In the genomic region with DNA sequence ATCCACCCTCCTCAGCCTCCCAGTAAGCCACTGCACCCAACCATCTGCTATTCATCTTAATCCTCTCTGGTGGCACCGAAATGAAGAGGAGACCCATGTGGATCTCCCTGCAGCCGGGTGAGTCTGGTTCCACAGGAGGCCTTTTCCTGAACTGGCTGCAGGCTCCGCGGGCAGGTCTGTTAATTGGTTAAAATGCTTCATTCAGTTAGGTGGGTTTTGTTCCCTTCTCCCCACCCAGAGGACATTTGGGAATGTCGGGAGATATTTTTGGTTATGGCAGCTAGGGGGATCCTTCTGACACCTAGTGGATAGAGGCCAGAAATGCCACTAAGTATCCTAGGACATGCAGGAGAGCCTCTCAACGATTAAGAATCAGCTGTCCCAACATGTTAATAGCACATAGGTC, we compare ENCODE assay signal across 9 cellular contexts. TPM values are rescaled to one million over a fixed set of nuclear protein-coding genes. Genes with fewer than 3 reads are reported as not detected.
A peak's percentile ranks its signal among the peaks of the same experiment; 100 is the strongest.
DNase-seq lines count a peak whose midpoint lies in the region; ATAC-seq and TF ChIP-seq lines count a peak whose summit lies in the region.
"Had no signal": no experiment of that assay in that cellular context is flagged by ENCODE, and none has a peak within 500 bp of the region (broad histone marks: within the 10 kb centered on the region; RNA-seq: fewer than 3 reads in every experiment).

No MANE protein-coding gene starts in this region.

- no peak for TF ChIP-seq EP300 in transverse colon (IDR thresholded peaks at IDR 0.05; ENCODE audit: low read depth)

- no peaks in the 10 kb centered on the region for H3K9me2 ChIP-seq in Loucy (replicated peaks; ENCODE audit: low read depth, low read length)

- DNase-seq in Daoy (ENCODE audit: low read depth) (peak; percentile 29), iris pigment epithelial cell (ENCODE audit: low read depth) (peak; percentile 35), transverse colon (no peak), NCI-H1436 treated with DMSO at 0.1 percent for 48 hours (lab: John Stamatoyannopoulos, UW) (no peak), OCI-M2 (lab: John Stamatoyannopoulos, UW; ENCODE audit: unreplicated experiment) (no peak)

- intact Hi-C loops in transverse colon (cut with DNase I; ENCODE audit: low total_unique reads): no loop called here

- in situ Hi-C loops in transverse colon (cut with MboI; ENCODE audit: low pct_ligation_motif_present in 1 of 4, low pct_unique_long_range_greater_than_20kb in 1 of 4, low sequenced_read_pairs in 3 of 4): no loop called here

- H3K4me1 ChIP-seq in Loucy (ENCODE audit: insufficient read depth, low read length, poor library complexity, severe bottlenecking) (no peaks in the 10 kb centered on the region), transverse colon (peaks cover 0 to 6% (median 0%) of the 10 kb centered on the region in 4 donors)

- H3K27me3 ChIP-seq in Loucy (ENCODE audit: insufficient read depth, low read length, poor library complexity, severe bottlenecking) (no peaks in the 10 kb centered on the region), transverse colon (no peaks in the 10 kb centered on the region)

- no peak overlapping the region for H3K4me3 ChIP-seq in Loucy (ENCODE audit: low read length, poor library complexity, severe bottlenecking)
- no peak overlapping the region for H3K4me3 ChIP-seq in WI38 (ENCODE audit: low read depth, low read length)
- H3K4me3 ChIP-seq in transverse colon: no peak overlapping the region

- TF ChIP-seq CTCF in Loucy (conservative IDR thresholded peaks at IDR 0.05; ENCODE audit: low read length): peak; percentile 81
- peak; percentile 69 for TF ChIP-seq CTCF in WI38 (IDR thresholded peaks at IDR 0.05; ENCODE audit: low read depth, low read length)
- TF ChIP-seq CTCF in transverse colon (IDR thresholded peaks at IDR 0.05): peak; percentile 44 to 58 (median 48)

- H3K27ac ChIP-seq in transverse colon: no peak overlapping the region

- WGBS in transverse colon (ENCODE audit: low coverage in 1 of 2), 2 donors: 43% methylated on average over 6 of the region's 6 CpGs; no CpG with 5 or more reads in 1 of the 2 donors

- H3K9me3 ChIP-seq in Loucy (ENCODE audit: insufficient read depth, low read depth, low read length) (no peaks in the 10 kb centered on the region), transverse colon (no peaks in the 10 kb centered on the region)

- H3K79me2 ChIP-seq in Loucy (ENCODE audit: insufficient read depth, low read length): no peaks in the 10 kb centered on the region

- peak overlapping the region; percentile 87; the same call in 1 of the 2 replicates for H2AFZ ChIP-seq in Loucy (ENCODE audit: low read length)

- no peaks in the 10 kb centered on the region for H3F3A ChIP-seq in Loucy (ENCODE audit: low read depth)

- H3K36me3 ChIP-seq in Loucy (ENCODE audit: insufficient read depth, low read length): no peaks in the 10 kb centered on the region
- no peaks in the 10 kb centered on the region for H3K36me3 ChIP-seq in transverse colon

- no peak overlapping the region for H3K4me2 ChIP-seq in Loucy (ENCODE audit: low read depth, low read length, poor library complexity, severe bottlenecking)

- no peak for ATAC-seq in HG03097 (IDR thresholded peaks at IDR 0.05; ENCODE audit: low FRiP score, unreplicated experiment)

- no peak for TF ChIP-seq POLR2A in transverse colon (IDR thresholded peaks at IDR 0.05)

- no peak overlapping the region for H3K9ac ChIP-seq in Loucy (ENCODE audit: low read depth, low read length, poor library complexity, severe bottlenecking)

- H4K20me1 ChIP-seq in Loucy (ENCODE audit: insufficient read depth, low read length, poor library complexity, severe bottlenecking): no peaks in the 10 kb centered on the region

RNA-seq across cellular contexts. Expression of a gene that starts 16.7 kb away (rescaled TPM):
- 0.11 TPM in 1 of 2 replicates, not detected in the other for total RNA-seq in Daoy (2014; rRNA removed; shearing (Covaris generic))
- 1 to 10 TPM in 3 of 4 donors, not detected in 1; 3.0 to 8.2 (median 3.8) TPM for total RNA-seq in transverse colon

RNA-seq across cellular contexts. Expression of a gene that starts 48.9 kb away (rescaled TPM):
- total RNA-seq in Daoy (2014; rRNA removed; shearing (Covaris generic)): not detected in 2 replicates
- 1,000 to 10,000 TPM in 1 of 4 donors, 100 to 1,000 TPM in 1, 10 to 100 TPM in 2; 73.4 to 1,268 (median 104) TPM for total RNA-seq in transverse colon
- total RNA-seq: activated CD8-positive, alpha-beta memory T cell treated with anti-CD3 and anti-CD28 coated beads for 36 hours had no signal

RNA-seq across cellular contexts. Expression of a gene that starts 50.1 kb away (rescaled TPM):
- total RNA-seq in Daoy (2014; rRNA removed; shearing (Covaris generic)): 0.11 TPM in 1 of 2 replicates, not detected in the other
- total RNA-seq in transverse colon: 10 to 100 TPM; 14.3 to 65.8 (median 26.3) TPM

Comparison
In these comparisons a context has a peak if more than half of its experiments do, and no peak if none do; other contexts are left out.
1. DNase-seq: peak in Daoy (single experiment) and iris pigment epithelial cell (single experiment); none in transverse colon (single experiment), NCI-H1436 treated with DMSO at 0.1 percent for 48 hours (single experiment) and OCI-M2 (single experiment).
2. RNA of a gene that starts 48.9 kb away (total RNA-seq): 73.4 to 1,268 TPM in transverse colon; not detected in Daoy; every median in the first group is over 10 times any median in the second.
3. RNA of a gene that starts 50.1 kb away (total RNA-seq): 14.3 to 65.8 TPM in transverse colon; 0.11 TPM in Daoy; every median in the first group is over 10 times any median in the second.
4. Peak in every context shown above with its lines, with median percentiles within 50 percentile points of each other: CTCF ChIP-seq.